In the genomic region with DNA sequence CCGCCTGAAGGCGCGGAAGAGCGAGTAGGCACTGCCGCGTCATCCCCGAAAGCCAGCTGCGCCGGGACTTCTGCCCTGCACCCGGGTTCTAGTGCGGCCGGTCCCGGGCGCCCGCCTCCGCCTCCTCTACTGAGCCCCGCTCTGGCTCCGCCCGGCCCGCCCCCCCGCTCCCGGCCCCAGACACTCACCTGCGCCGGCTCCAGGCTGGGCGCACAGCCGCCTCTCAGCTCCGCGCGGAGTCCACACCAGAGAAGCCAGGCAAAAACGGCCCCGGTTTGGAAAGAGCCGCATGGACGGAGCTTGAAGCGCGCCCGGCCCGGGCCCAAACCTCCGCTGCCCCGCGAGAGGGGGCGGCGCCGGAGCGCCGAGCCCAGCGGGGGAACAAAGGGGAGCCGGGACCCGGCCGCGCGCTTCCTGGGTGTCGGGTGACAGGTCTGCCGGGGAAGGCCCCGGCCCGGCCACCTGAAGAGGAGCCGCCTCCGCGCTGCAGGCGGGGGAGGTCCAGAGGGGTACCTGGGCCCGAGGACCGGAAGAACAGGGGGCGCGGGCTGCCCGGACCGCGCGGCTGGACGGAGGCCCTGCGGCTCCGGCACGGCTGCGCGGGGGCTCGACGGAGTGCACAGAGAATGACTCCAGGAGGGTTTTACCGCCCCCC, we compare ENCODE assay signal across 8 cellular contexts.
DNase-seq lines count a peak whose midpoint lies in the region; ATAC-seq and TF ChIP-seq lines count a peak whose summit lies in the region.

No MANE protein-coding gene starts in this region.

- H3K9ac ChIP-seq in BLaER1 (no peak overlapping the region), MM.1S (ENCODE audit: low read length) (peak overlapping the region; percentile 56; the same call in 1 of the 2 replicates)

- H3K27ac ChIP-seq in BLaER1 (no peak overlapping the region), MM.1S (ENCODE audit: low read length) (peak overlapping the region; percentile 41; the same call in 1 of the 2 replicates)

- ATAC-seq in GM18909 (IDR thresholded peaks at IDR 0.05; ENCODE audit: poor library complexity, unreplicated experiment) (peak; percentile 45), HG03571 (IDR thresholded peaks at IDR 0.05; ENCODE audit: unreplicated experiment) (no peak)

- H3K27me3 ChIP-seq in BLaER1 (peaks cover 99% of the 10 kb centered on the region), MM.1S (replicated peaks; ENCODE audit: insufficient read depth, low read length) (peaks cover 35% of the 10 kb centered on the region)

- TF ChIP-seq CTCF in MM.1S (IDR thresholded peaks at IDR 0.05; ENCODE audit: low read length), result no peak

- no peaks in the 10 kb centered on the region for H3K9me2 ChIP-seq in MM.1S (replicated peaks; ENCODE audit: insufficient read depth, low read length)

- H3K4me1 ChIP-seq in BLaER1, result peaks cover 70% of the 10 kb centered on the region
- H3K4me1 ChIP-seq in MM.1S (ENCODE audit: low read length), result peaks cover 17% of the 10 kb centered on the region

- H3K9me3 ChIP-seq in BLaER1 (0 out of 2 replicates have a peak, but pooled peaks cover 9% of the 10 kb centered on the region), MM.1S (replicated peaks; ENCODE audit: insufficient read depth, low read length) (no peaks in the 10 kb centered on the region)

- no peaks in the 10 kb centered on the region for H3K36me3 ChIP-seq in BLaER1
- H3K36me3 ChIP-seq in MM.1S (replicated peaks; ENCODE audit: insufficient read depth, low read length), result no peaks in the 10 kb centered on the region

- H4K20me1 ChIP-seq in BLaER1 (peaks cover 87% of the 10 kb centered on the region), MM.1S (ENCODE audit: insufficient read depth, low read length) (no peaks in the 10 kb centered on the region)

- H3K4me2 ChIP-seq in BLaER1, result peak overlapping the region; percentile 96
- H3K4me2 ChIP-seq in MM.1S (ENCODE audit: low read depth, low read length), result peak overlapping the region; percentile 86

- peaks cover 14% of the 10 kb centered on the region; the same call in 1 of the 2 replicates for H3F3A ChIP-seq in MM.1S (ENCODE audit: insufficient read depth, low read length)

- H3K4me3 ChIP-seq in BLaER1 (peak overlapping the region; percentile 69), MM.1S (ENCODE audit: low read length) (peak overlapping the region; percentile 98), iPS-11a (ENCODE audit: low read depth, low read length) (peak overlapping the region; percentile 72)

- H2AFZ ChIP-seq in MM.1S (ENCODE audit: low read length), result peak overlapping the region; percentile 99

- DNase-seq in MM.1S, result peak; percentile 76
- peak; percentile 12 to 15 for DNase-seq in activated CD4-positive, alpha-beta T cell treated with anti-CD3 and anti-CD28 coated beads, Interleukin-2, amount 50 U/mL, for 4 hours
- DNase-seq in stimulated activated CD4-positive, alpha-beta T cell treated with anti-CD3 and anti-CD28 coated beads, Interleukin-4, amount 100 ng/mL, for 1 hour, result peak; percentile 42
- DNase-seq in NCI-H446 treated with DMSO at 0.1 percent for 48 hours (lab: John Stamatoyannopoulos, UW), result no peak

- no peaks in the 10 kb centered on the region for H3K79me2 ChIP-seq in MM.1S (ENCODE audit: low read length)
